In the genomic region with DNA sequence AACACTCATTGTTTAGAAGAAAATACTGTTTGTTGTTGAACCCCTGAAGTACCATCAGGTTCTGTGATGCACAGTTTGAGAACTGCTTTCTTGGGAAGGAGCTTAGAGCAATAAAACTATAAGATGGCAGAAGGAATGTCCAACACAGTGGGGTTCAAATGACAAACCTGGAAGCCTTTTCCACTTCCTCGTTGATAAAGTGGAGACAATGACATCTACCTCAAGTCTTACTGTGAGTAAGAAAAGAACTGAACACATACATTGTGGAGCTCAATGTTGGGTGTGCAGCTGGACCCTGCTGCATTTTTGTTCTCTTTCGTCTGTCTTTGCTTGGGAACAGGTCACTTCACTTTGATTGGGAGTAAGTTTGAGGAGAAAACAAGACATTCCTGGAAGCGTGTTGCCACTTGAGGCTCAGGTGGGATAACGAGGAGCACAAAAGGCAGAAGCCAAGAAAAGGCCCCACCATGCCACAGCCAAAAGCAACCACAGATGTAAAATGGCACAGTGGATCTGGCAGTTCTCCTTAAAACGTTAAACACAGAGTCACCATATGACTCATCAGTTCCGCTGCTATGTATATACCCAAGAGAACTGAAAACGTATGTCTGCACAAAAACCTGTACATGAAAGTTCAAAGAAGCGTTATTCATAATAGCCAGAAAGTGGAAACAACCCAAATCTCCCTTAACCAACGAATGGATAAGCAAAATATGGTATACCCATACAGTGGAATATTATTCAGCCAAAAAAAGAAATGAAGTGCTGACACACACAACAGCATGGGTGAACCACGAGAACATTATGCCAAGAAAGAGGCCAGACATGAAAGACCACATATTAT, we compare ENCODE assay signal across 8 cellular contexts. TPM values are rescaled to one million over a fixed set of nuclear protein-coding genes. Genes with fewer than 3 reads are reported as not detected.
DNase-seq lines count a peak whose midpoint lies in the region; ATAC-seq lines count a peak whose summit lies in the region.

No MANE protein-coding gene starts in this region.

- H3K4me3 Mint-ChIP-seq in T-helper 1 cell treated with Interleukin-12 subunit alpha and Interleukin-12 subunit beta and Interleukin-4 antibody, amounts not matched to agents 30 μg/mL and 1 μg/mL, for 36 hours = peak overlapping the region; percentile 32
- peak overlapping the region; percentile 7 for H3K4me3 Mint-ChIP-seq in stimulated activated memory B cell treated with anti-CD40 and anti-IgM and Interleukin-4, amounts not matched to agents 10 μg/mL and 1 μg/mL and 100 μg/mL, for 72 hours

- peak; percentile 37 for DNase-seq in activated naive CD4-positive, alpha-beta T cell treated with Interleukin-2 at 50 U/mL for 16 hours
- no peak for DNase-seq in activated naive CD4-positive, alpha-beta T cell (lab: John Stamatoyannopoulos, UW)
- no peak for DNase-seq in T-helper 9 cell
- no peak for DNase-seq in NCI-H2171 treated with DMSO at 0.1 percent for 48 hours (lab: John Stamatoyannopoulos, UW)
- no peak for DNase-seq in sciatic nerve (ENCODE audit: low spot score)

- no peaks in the 10 kb centered on the region for H3K9me3 Mint-ChIP-seq in T-helper 1 cell treated with Interleukin-12 subunit alpha and Interleukin-12 subunit beta and Interleukin-4 antibody, amounts not matched to agents 30 μg/mL and 1 μg/mL, for 36 hours
- H3K9me3 Mint-ChIP-seq in stimulated activated memory B cell treated with anti-CD40 and anti-IgM and Interleukin-4, amounts not matched to agents 10 μg/mL and 1 μg/mL and 100 μg/mL, for 72 hours = no peaks in the 10 kb centered on the region

- no peaks in the 10 kb centered on the region for H3K27me3 Mint-ChIP-seq in T-helper 1 cell treated with Interleukin-12 subunit alpha and Interleukin-12 subunit beta and Interleukin-4 antibody, amounts not matched to agents 30 μg/mL and 1 μg/mL, for 36 hours (ENCODE audit: low read depth)
- H3K27me3 Mint-ChIP-seq in stimulated activated memory B cell treated with anti-CD40 and anti-IgM and Interleukin-4, amounts not matched to agents 10 μg/mL and 1 μg/mL and 100 μg/mL, for 72 hours = no peaks in the 10 kb centered on the region

- peak overlapping the region; percentile 90 for H3K27ac Mint-ChIP-seq in T-helper 1 cell treated with Interleukin-12 subunit alpha and Interleukin-12 subunit beta and Interleukin-4 antibody, amounts not matched to agents 30 μg/mL and 1 μg/mL, for 36 hours
- H3K27ac Mint-ChIP-seq in stimulated activated memory B cell treated with anti-CD40 and anti-IgM and Interleukin-4, amounts not matched to agents 10 μg/mL and 1 μg/mL and 100 μg/mL, for 72 hours = peak overlapping the region; percentile 82

- intact Hi-C loops in sciatic nerve (cut with DNase I) = no loop called here

- peaks cover 48% of the 10 kb centered on the region for H3K4me1 Mint-ChIP-seq in T-helper 1 cell treated with Interleukin-12 subunit alpha and Interleukin-12 subunit beta and Interleukin-4 antibody, amounts not matched to agents 30 μg/mL and 1 μg/mL, for 36 hours (ENCODE audit: low read depth)
- peaks cover 52% of the 10 kb centered on the region for H3K4me1 Mint-ChIP-seq in stimulated activated memory B cell treated with anti-CD40 and anti-IgM and Interleukin-4, amounts not matched to agents 10 μg/mL and 1 μg/mL and 100 μg/mL, for 72 hours

- ATAC-seq in HG03045 (IDR thresholded peaks at IDR 0.05; ENCODE audit: unreplicated experiment) = peak; percentile 72
- peak; percentile 62 for ATAC-seq in stimulated activated memory B cell treated with anti-CD40 and anti-IgM and Interleukin-4, amounts not matched to agents 10 μg/mL and 1 μg/mL and 100 μg/mL, for 72 hours
- ATAC-seq in sciatic nerve = no peak

- H3K36me3 Mint-ChIP-seq in T-helper 1 cell treated with Interleukin-12 subunit alpha and Interleukin-12 subunit beta and Interleukin-4 antibody, amounts not matched to agents 30 μg/mL and 1 μg/mL, for 36 hours (ENCODE audit: low read depth) = peaks cover 58% of the 10 kb centered on the region
- peaks cover 7% of the 10 kb centered on the region for H3K36me3 Mint-ChIP-seq in stimulated activated memory B cell treated with anti-CD40 and anti-IgM and Interleukin-4, amounts not matched to agents 10 μg/mL and 1 μg/mL and 100 μg/mL, for 72 hours

RNA-seq across cellular contexts. Expression of a gene that starts 42.9 kb away (rescaled TPM):
- 147 TPM for total RNA-seq in sciatic nerve
